In genomic region chr2:29000954-29001353, GRCh38 we compare ENCODE assay signal across 19 cellular contexts. TPM values are rescaled to one million over a fixed set of nuclear protein-coding genes. Genes with fewer than 3 reads are reported as not detected.
DNase-seq lines count a peak whose midpoint lies in the region; ATAC-seq lines count a peak whose summit lies in the region.
"Had no signal": no experiment of that assay in that cellular context is flagged by ENCODE, and none has a peak within 500 bp of the region (broad histone marks: within the 10 kb centered on the region; RNA-seq: fewer than 3 reads in every experiment).

No MANE protein-coding gene starts in this region.

- H3K4me2 ChIP-seq in neuronal stem cell (ENCODE audit: insufficient read depth, low read length, poor library complexity, severe bottlenecking), result no peak overlapping the region
- H3K4me2 ChIP-seq: PC-9 had no signal

- intact Hi-C loops in activated CD4-positive, alpha-beta memory T cell treated with anti-CD3 and anti-CD28 coated beads for 36 hours (cut with micrococcal nuclease), result no loop called here

- H3K4me3 ChIP-seq in neuronal stem cell (ENCODE audit: low read length in 2 of 2), result no peak overlapping the region
- H3K4me3 ChIP-seq: cardiac muscle cell, lung, PC-9, psoas muscle, SK-N-MC, upper lobe of right lung had no signal

- H3K27ac ChIP-seq in neuronal stem cell (replicated peaks; ENCODE audit: low read length), result no peak overlapping the region
- H3K27ac ChIP-seq: cardiac muscle cell, PC-9, psoas muscle, SK-N-MC, upper lobe of right lung had no signal

- peak; percentile 15 for ATAC-seq in GM21367 (IDR thresholded peaks at IDR 0.05; ENCODE audit: unreplicated experiment)
- ATAC-seq in T-helper 17 cell, result peak; percentile 35

- H3K4me1 ChIP-seq in neuronal stem cell (ENCODE audit: control insufficient read depth in 2 of 2, insufficient read depth in 1 of 2, low read depth in 1 of 2, low read length in 2 of 2), result peaks cover 0 to 6% of the 10 kb centered on the region in 2 donors
- H3K4me1 ChIP-seq: psoas muscle had no signal

- no peak for DNase-seq in activated CD4-positive, alpha-beta memory T cell treated with anti-CD3 and anti-CD28 coated beads, Interleukin-2, amount 10 ng/mL, durations not matched to agents 7 days and 5 days
- no peak for DNase-seq in activated CD4-positive, alpha-beta memory T cell treated with anti-CD3 and anti-CD28 coated beads for 36 hours
- no peak for DNase-seq in T-helper 17 cell
- DNase-seq in neuronal stem cell (ENCODE audit: low spot score), result no peak
- DNase-seq in NCI-H446 (lab: John Stamatoyannopoulos, UW), result no peak
- no peak for DNase-seq in SHP77 (lab: John Stamatoyannopoulos, UW)
- DNase-seq in NCI-H748 treated with DMSO at 0.1 percent for 48 hours (lab: John Stamatoyannopoulos, UW), result no peak
- DNase-seq: effector CD4-positive, alpha-beta T cell; HFFc6; NCI-H1048; PC-9 had no signal

- no peaks in the 10 kb centered on the region for H3K79me1 ChIP-seq in neuronal stem cell (ENCODE audit: low read depth, low read length)

- H3K9ac ChIP-seq in neuronal stem cell (ENCODE audit: low read depth, low read length, poor library complexity), result no peak overlapping the region

- H3K14ac ChIP-seq in neuronal stem cell (ENCODE audit: low read length), result no peak overlapping the region

- H3K4me3 Mint-ChIP-seq in activated CD4-positive, alpha-beta memory T cell treated with anti-CD3 and anti-CD28 coated beads, Interleukin-2, amount 10 ng/mL, durations not matched to agents 7 days and 5 days, result no peak overlapping the region
- no peak overlapping the region for H3K4me3 Mint-ChIP-seq in activated CD4-positive, alpha-beta memory T cell treated with anti-CD3 and anti-CD28 coated beads for 36 hours
- H3K4me3 Mint-ChIP-seq in T-helper 17 cell, result peak overlapping the region; percentile 66
- H3K4me3 Mint-ChIP-seq: activated T-helper 1 cell treated with anti-CD3 and anti-CD28 coated beads, Interleukin-12 subunit alpha, Interleukin-12 subunit beta, Interleukin-2, Interleukin-4 antibody, amounts not matched to agents 30 ng/mL and 10 ng/mL and 1 ng/mL, durations not matched to agents 14 hours and 24 hours and 36 hours; HFFc6; nephron had no signal

- H3K27ac Mint-ChIP-seq in activated CD4-positive, alpha-beta memory T cell treated with anti-CD3 and anti-CD28 coated beads, Interleukin-2, amount 10 ng/mL, durations not matched to agents 7 days and 5 days, result peak overlapping the region; percentile 82
- H3K27ac Mint-ChIP-seq in activated CD4-positive, alpha-beta memory T cell treated with anti-CD3 and anti-CD28 coated beads for 36 hours, result no peak overlapping the region
- H3K27ac Mint-ChIP-seq in T-helper 17 cell, result peak overlapping the region; percentile 91
- H3K27ac Mint-ChIP-seq: activated T-helper 1 cell treated with anti-CD3 and anti-CD28 coated beads, Interleukin-12 subunit alpha, Interleukin-12 subunit beta, Interleukin-2, Interleukin-4 antibody, amounts not matched to agents 30 ng/mL and 10 ng/mL and 1 ng/mL, durations not matched to agents 14 hours and 24 hours and 36 hours; HFFc6; nephron had no signal

- H3K9me3 ChIP-seq in T-helper 17 cell (ENCODE audit: control insufficient read depth, low read length, poor library complexity, severe bottlenecking), result no peaks in the 10 kb centered on the region
- peaks cover 0 to 6% of the 10 kb centered on the region in 2 donors for H3K9me3 ChIP-seq in neuronal stem cell (replicated peaks in 1 of 2; ENCODE audit: control insufficient read depth in 2 of 2, insufficient read depth in 1 of 2, low read depth in 1 of 2, low read length in 2 of 2)
- H3K9me3 ChIP-seq: psoas muscle, upper lobe of right lung had no signal

- H2BK12ac ChIP-seq in neuronal stem cell (ENCODE audit: low read length), result no peak overlapping the region

- no peak overlapping the region for H2AFZ ChIP-seq in neuronal stem cell (ENCODE audit: low read length)
- H2AFZ ChIP-seq: PC-9 had no signal

- no peaks in the 10 kb centered on the region for H3K36me3 Mint-ChIP-seq in activated CD4-positive, alpha-beta memory T cell treated with anti-CD3 and anti-CD28 coated beads, Interleukin-2, amount 10 ng/mL, durations not matched to agents 7 days and 5 days (ENCODE audit: low read depth)
- no peaks in the 10 kb centered on the region for H3K36me3 Mint-ChIP-seq in activated CD4-positive, alpha-beta memory T cell treated with anti-CD3 and anti-CD28 coated beads for 36 hours
- H3K36me3 Mint-ChIP-seq in T-helper 17 cell (ENCODE audit: low read depth), result no peaks in the 10 kb centered on the region

- peaks cover 28% of the 10 kb centered on the region for H3K4me1 Mint-ChIP-seq in activated CD4-positive, alpha-beta memory T cell treated with anti-CD3 and anti-CD28 coated beads, Interleukin-2, amount 10 ng/mL, durations not matched to agents 7 days and 5 days
- H3K4me1 Mint-ChIP-seq in activated CD4-positive, alpha-beta memory T cell treated with anti-CD3 and anti-CD28 coated beads for 36 hours (ENCODE audit: low read depth), result peaks cover 22% of the 10 kb centered on the region
- peaks cover 28% of the 10 kb centered on the region for H3K4me1 Mint-ChIP-seq in T-helper 17 cell

- no peak overlapping the region for H2BK15ac ChIP-seq in neuronal stem cell (ENCODE audit: low read length)

- no peak overlapping the region for H4K91ac ChIP-seq in neuronal stem cell (ENCODE audit: low read depth, low read length, poor library complexity)

- H2BK120ac ChIP-seq in neuronal stem cell (ENCODE audit: low read depth, low read length), result no peak overlapping the region

- WGBS in neuronal stem cell (ENCODE audit: extremely low coverage in 2 of 2, insufficient read length in 2 of 2, insufficient replicate concordance in 1 of 2), 2 donors, result no CpG with 5 or more reads among the region's 5 CpGs

- H3K4ac ChIP-seq in neuronal stem cell (ENCODE audit: low read length), result no peak overlapping the region

- no peaks in the 10 kb centered on the region for H3K27me3 Mint-ChIP-seq in activated CD4-positive, alpha-beta memory T cell treated with anti-CD3 and anti-CD28 coated beads, Interleukin-2, amount 10 ng/mL, durations not matched to agents 7 days and 5 days
- no peaks in the 10 kb centered on the region for H3K27me3 Mint-ChIP-seq in activated CD4-positive, alpha-beta memory T cell treated with anti-CD3 and anti-CD28 coated beads for 36 hours
- no peaks in the 10 kb centered on the region for H3K27me3 Mint-ChIP-seq in T-helper 17 cell

- no peaks in the 10 kb centered on the region for H3K9me3 Mint-ChIP-seq in activated CD4-positive, alpha-beta memory T cell treated with anti-CD3 and anti-CD28 coated beads, Interleukin-2, amount 10 ng/mL, durations not matched to agents 7 days and 5 days
- H3K9me3 Mint-ChIP-seq in activated CD4-positive, alpha-beta memory T cell treated with anti-CD3 and anti-CD28 coated beads for 36 hours, result no peaks in the 10 kb centered on the region
- H3K9me3 Mint-ChIP-seq: activated T-helper 1 cell treated with anti-CD3 and anti-CD28 coated beads, Interleukin-12 subunit alpha, Interleukin-12 subunit beta, Interleukin-2, Interleukin-4 antibody, amounts not matched to agents 30 ng/mL and 10 ng/mL and 1 ng/mL, durations not matched to agents 14 hours and 24 hours and 36 hours; HFFc6; nephron had no signal

- CTCF ChIA-PET in activated CD4-positive, alpha-beta memory T cell treated with anti-CD3 and anti-CD28 coated beads, Interleukin-2, amount 10 ng/mL, durations not matched to agents 7 days and 5 days (lab: Charles Lee), result interaction anchor here (1.0 to 2.4 kb wide), 5 partner anchors 10 to 197 kb away, joined by 3 to 18 read pairs (median 3); no protein-coding TSS in a partner anchor
- CTCF ChIA-PET in activated CD4-positive, alpha-beta memory T cell treated with anti-CD3 and anti-CD28 coated beads for 36 hours (lab: Charles Lee), result interaction anchor here (0.6 to 1.2 kb wide), 3 partner anchors 11 to 129 kb away, joined by 3 to 4 read pairs (median 3); no protein-coding TSS in a partner anchor

- H4K8ac ChIP-seq in neuronal stem cell (ENCODE audit: low read depth, low read length), result no peak overlapping the region

- H2BK5ac ChIP-seq in neuronal stem cell (ENCODE audit: low read length), result no peak overlapping the region

- H2AK5ac ChIP-seq in neuronal stem cell (ENCODE audit: low read depth, low read length), result peak overlapping the region; percentile 19

- H3K18ac ChIP-seq in neuronal stem cell (ENCODE audit: low read length), result peak overlapping the region; percentile 82

- no peak overlapping the region for H3K23ac ChIP-seq in neuronal stem cell (ENCODE audit: low read depth, low read length, poor library complexity)

- H3K27me3 ChIP-seq in neuronal stem cell (ENCODE audit: control insufficient read depth in 3 of 3, insufficient read depth in 3 of 3, low read depth in 1 of 3, low read length in 3 of 3), result peaks cover 0 to 7% (median 0%) of the 10 kb centered on the region in 3 experiments
- H3K27me3 ChIP-seq: cardiac muscle cell, upper lobe of right lung had no signal

- H3K36me3 ChIP-seq in neuronal stem cell (replicated peaks in 1 of 2; ENCODE audit: control insufficient read depth in 2 of 2, insufficient read depth in 2 of 2, low read length in 2 of 2), result no peaks in the 10 kb centered on the region
- H3K36me3 ChIP-seq: cardiac muscle cell, upper lobe of right lung had no signal

- POLR2A ChIA-PET in activated CD4-positive, alpha-beta memory T cell treated with anti-CD3 and anti-CD28 coated beads, Interleukin-2, amount 10 ng/mL, durations not matched to agents 7 days and 5 days (lab: Charles Lee), result interaction anchor here (0.9 to 5.6 kb wide), 3 partner anchors 12 to 115 kb away, joined by 3 to 87 read pairs (median 3); no protein-coding TSS in a partner anchor
- POLR2A ChIA-PET in activated CD4-positive, alpha-beta memory T cell treated with anti-CD3 and anti-CD28 coated beads for 36 hours (lab: Charles Lee), result interaction anchor here (1.0 to 1.1 kb wide), 2 partner anchors 9 to 129 kb away, joined by 3 read pairs; no protein-coding TSS in a partner anchor

RNA-seq across cellular contexts. Expression of gene TOGARAM2, which starts 19.9 kb away (rescaled TPM):
- total RNA-seq in activated CD4-positive, alpha-beta memory T cell treated with anti-CD3 and anti-CD28 coated beads, Interleukin-2, amount 10 ng/mL, durations not matched to agents 7 days and 5 days, result 10 to 100 TPM in 1 of 2 experiments, 1 to 10 TPM in 1; 8.9 to 10.3 TPM
- total RNA-seq in activated CD4-positive, alpha-beta memory T cell treated with anti-CD3 and anti-CD28 coated beads for 36 hours, result 1 to 10 TPM; 9.6 TPM
- 1 to 10 TPM; 4.2 to 5.2 TPM for total RNA-seq in T-helper 17 cell
- 0.06 TPM for polyA plus RNA-seq in neuronal stem cell (2013, experiment 1 of 2)
- 0.06 TPM for polyA plus RNA-seq in neuronal stem cell (2013, experiment 2 of 2)
- total RNA-seq: HFFc6 had no signal
- polyA plus RNA-seq: cardiac muscle cell had no signal
